20 cellular contexts compared by ENCODE assay signal in the genomic region with DNA sequence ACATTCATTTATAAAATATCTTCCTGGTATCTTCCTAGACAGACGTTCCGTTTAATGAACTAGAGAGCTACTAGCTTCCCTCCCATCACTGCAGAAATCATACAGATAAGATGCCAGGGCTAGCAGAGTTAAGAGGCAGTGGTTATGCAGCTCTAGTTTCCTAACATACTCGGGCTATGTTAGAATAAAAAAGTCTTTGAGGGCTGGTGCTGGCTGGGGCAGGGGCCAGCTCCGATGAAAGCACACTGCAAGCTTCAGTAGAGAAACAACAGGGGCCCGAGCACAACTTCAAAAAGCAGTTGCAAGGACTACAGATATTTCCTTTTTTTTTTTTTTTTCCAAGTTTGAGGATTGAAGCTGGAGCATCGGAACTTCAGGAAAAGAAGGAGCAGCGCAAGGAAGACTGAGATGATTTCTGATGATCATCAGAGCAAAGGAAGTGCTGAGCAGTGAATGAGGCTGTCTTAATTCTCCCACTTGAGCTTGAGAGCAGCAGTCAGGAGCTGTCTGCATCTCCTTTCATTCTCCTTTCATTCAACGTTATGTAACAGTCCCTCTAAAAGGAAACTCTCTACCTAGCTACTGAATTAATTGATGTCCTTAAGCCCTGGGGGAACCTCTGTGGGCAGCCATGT. TPM values are rescaled to one million over a fixed set of nuclear protein-coding genes. Genes with fewer than 3 reads are reported as not detected.
DNase-seq lines count a peak whose midpoint lies in the region; ATAC-seq and TF ChIP-seq lines count a peak whose summit lies in the region.
"Had no signal": no experiment of that assay in that cellular context is flagged by ENCODE, and none has a peak within 500 bp of the region (broad histone marks: within the 10 kb centered on the region; RNA-seq: fewer than 3 reads in every experiment).

No MANE protein-coding gene starts in this region.

- H3K79me2 ChIP-seq in GM23338 (replicated peaks; ENCODE audit: insufficient read depth), result no peaks in the 10 kb centered on the region

- H3K4me3 ChIP-seq in GM23338, result no peak overlapping the region
- peak overlapping the region; percentile 43 for H3K4me3 ChIP-seq in neuron (ENCODE audit: low read length)
- H3K4me3 ChIP-seq: ascending aorta, left lung, right atrium auricular region, vagina had no signal

- H3K27me3 Mint-ChIP-seq in GM23338 (ENCODE audit: insufficient read depth, low read depth, poor library complexity), result peaks cover 15% of the 10 kb centered on the region
- H3K27me3 Mint-ChIP-seq: activated CD4-positive, alpha-beta T cell treated with anti-CD3 and anti-CD28 coated beads for 36 hours had no signal

- DNase-seq in GM23338 (ENCODE audit: low spot score), result peak; percentile 19
- peak; percentile 24 to 29 for DNase-seq in hippocampal formation (lab: John Stamatoyannopoulos, UW)
- DNase-seq: activated CD4-positive, alpha-beta T cell treated with anti-CD3 and anti-CD28 coated beads for 36 hours; activated naive CD4-positive, alpha-beta T cell treated with anti-CD3 and anti-CD28 coated beads, Interleukin-2, amount 50 U/mL, for 16 hours; left lung; MM.1S; NCI-H2081 treated with DMSO at 0.1 percent for 48 hours; SHP77 had no signal

- no peaks in the 10 kb centered on the region for H4K20me1 ChIP-seq in GM23338 (replicated peaks; ENCODE audit: insufficient read depth)

- peaks cover 19% of the 10 kb centered on the region for H3K9me3 Mint-ChIP-seq in GM23338

- peak overlapping the region; percentile 80 for H3K27ac Mint-ChIP-seq in GM23338
- H3K27ac Mint-ChIP-seq: activated CD4-positive, alpha-beta T cell treated with anti-CD3 and anti-CD28 coated beads for 36 hours had no signal

- peaks cover 24% of the 10 kb centered on the region; the same call in 1 of the 2 replicates for H3K9me2 ChIP-seq in GM23338 (ENCODE audit: insufficient read depth)

- peak overlapping the region; percentile 80 for H3K27ac ChIP-seq in GM23338 (ENCODE audit: low read depth)
- H3K27ac ChIP-seq in angular gyrus (ENCODE audit: low read depth, low read length), result peak overlapping the region; percentile 76
- H3K27ac ChIP-seq: ascending aorta, C4-2B, HL-60, left lung, right atrium auricular region, vagina had no signal

- peak overlapping the region; percentile 52 for H3K4me2 ChIP-seq in GM23338

- H3K36me3 Mint-ChIP-seq in GM23338 (ENCODE audit: low read depth), result peaks cover 13% of the 10 kb centered on the region

- no peak for TF ChIP-seq CTCF in GM23338 (conservative IDR thresholded peaks at IDR 0.05; ENCODE audit: low read depth in 2 of 2)

- H3K4me1 ChIP-seq in GM23338 (ENCODE audit: insufficient read depth) (peaks cover 28% of the 10 kb centered on the region), neuron (ENCODE audit: insufficient read depth, low read length) (peaks cover 40% of the 10 kb centered on the region)
- H3K4me1 ChIP-seq: ascending aorta, left lung, right atrium auricular region, vagina had no signal

- no peaks in the 10 kb centered on the region for H3K27me3 ChIP-seq in GM23338 (ENCODE audit: insufficient read depth)
- H3K27me3 ChIP-seq in neuron (ENCODE audit: insufficient read depth, low read length), result no peaks in the 10 kb centered on the region
- H3K27me3 ChIP-seq: ascending aorta, left lung, right atrium auricular region, vagina had no signal

- H3K36me3 ChIP-seq in GM23338 (ENCODE audit: insufficient read depth) (no peaks in the 10 kb centered on the region), neuron (ENCODE audit: insufficient read depth, low read length) (no peaks in the 10 kb centered on the region)
- H3K36me3 ChIP-seq: ascending aorta, left lung, right atrium auricular region, vagina had no signal

- H3K4me1 Mint-ChIP-seq in GM23338, result peaks cover 26% of the 10 kb centered on the region
- H3K4me1 Mint-ChIP-seq: activated CD4-positive, alpha-beta T cell treated with anti-CD3 and anti-CD28 coated beads for 36 hours had no signal

- no peak overlapping the region; the same call in 2 of the 3 replicates for H3K4me3 Mint-ChIP-seq in GM23338
- H3K4me3 Mint-ChIP-seq: activated CD4-positive, alpha-beta T cell treated with anti-CD3 and anti-CD28 coated beads for 36 hours had no signal

- H2AFZ ChIP-seq in GM23338 (peak overlapping the region; percentile 81), neuron (ENCODE audit: low read depth, low read length) (peak overlapping the region; percentile 46)

- no peaks in the 10 kb centered on the region for H3F3A ChIP-seq in GM23338 (replicated peaks; ENCODE audit: low read depth)

- peak; percentile 78 for ATAC-seq in GM23338
- no peak for ATAC-seq in HG03097 (IDR thresholded peaks at IDR 0.05; ENCODE audit: low FRiP score, unreplicated experiment)
- ATAC-seq in GM21576 (IDR thresholded peaks at IDR 0.05; ENCODE audit: unreplicated experiment), result no peak
- ATAC-seq in SK-N-SH treated with all-trans-retinoic acid at 6 μM for 48 hours, result no peak
- no peak for ATAC-seq in GM21447 (IDR thresholded peaks at IDR 0.05; ENCODE audit: unreplicated experiment)
- ATAC-seq: activated CD4-positive, alpha-beta T cell treated with anti-CD3 and anti-CD28 coated beads for 36 hours; left lung had no signal

- H3K9me3 ChIP-seq in neuron (ENCODE audit: low read length), result peaks cover 2% of the 10 kb centered on the region
- H3K9me3 ChIP-seq: ascending aorta, right atrium auricular region, vagina had no signal

TF ChIP-seq in GM23338, 12 proteins besides CTCF, POLR2A, EP300 and RAD21:
- TF ChIP-seq, protein P1, sequence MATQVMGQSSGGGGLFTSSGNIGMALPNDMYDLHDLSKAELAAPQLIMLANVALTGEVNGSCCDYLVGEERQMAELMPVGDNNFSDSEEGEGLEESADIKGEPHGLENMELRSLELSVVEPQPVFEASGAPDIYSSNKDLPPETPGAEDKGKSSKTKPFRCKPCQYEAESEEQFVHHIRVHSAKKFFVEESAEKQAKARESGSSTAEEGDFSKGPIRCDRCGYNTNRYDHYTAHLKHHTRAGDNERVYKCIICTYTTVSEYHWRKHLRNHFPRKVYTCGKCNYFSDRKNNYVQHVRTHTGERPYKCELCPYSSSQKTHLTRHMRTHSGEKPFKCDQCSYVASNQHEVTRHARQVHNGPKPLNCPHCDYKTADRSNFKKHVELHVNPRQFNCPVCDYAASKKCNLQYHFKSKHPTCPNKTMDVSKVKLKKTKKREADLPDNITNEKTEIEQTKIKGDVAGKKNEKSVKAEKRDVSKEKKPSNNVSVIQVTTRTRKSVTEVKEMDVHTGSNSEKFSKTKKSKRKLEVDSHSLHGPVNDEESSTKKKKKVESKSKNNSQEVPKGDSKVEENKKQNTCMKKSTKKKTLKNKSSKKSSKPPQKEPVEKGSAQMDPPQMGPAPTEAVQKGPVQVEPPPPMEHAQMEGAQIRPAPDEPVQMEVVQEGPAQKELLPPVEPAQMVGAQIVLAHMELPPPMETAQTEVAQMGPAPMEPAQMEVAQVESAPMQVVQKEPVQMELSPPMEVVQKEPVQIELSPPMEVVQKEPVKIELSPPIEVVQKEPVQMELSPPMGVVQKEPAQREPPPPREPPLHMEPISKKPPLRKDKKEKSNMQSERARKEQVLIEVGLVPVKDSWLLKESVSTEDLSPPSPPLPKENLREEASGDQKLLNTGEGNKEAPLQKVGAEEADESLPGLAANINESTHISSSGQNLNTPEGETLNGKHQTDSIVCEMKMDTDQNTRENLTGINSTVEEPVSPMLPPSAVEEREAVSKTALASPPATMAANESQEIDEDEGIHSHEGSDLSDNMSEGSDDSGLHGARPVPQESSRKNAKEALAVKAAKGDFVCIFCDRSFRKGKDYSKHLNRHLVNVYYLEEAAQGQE (IDR thresholded peaks at IDR 0.05; ENCODE audit: unreplicated experiment), result no peak
- TF ChIP-seq EZH2phosphoT487 (IDR thresholded peaks at IDR 0.05; ENCODE audit: unreplicated experiment) (no peak), EZH2 (IDR thresholded peaks at IDR 0.05; ENCODE audit: low read depth, unreplicated experiment) (no peak), NANOG (IDR thresholded peaks at IDR 0.05; ENCODE audit: borderline replicate concordance) (no peak)
TF ChIP-seq in GM23338: peak in this region for 0.

TF ChIP-seq in SK-N-SH treated with all-trans-retinoic acid at 6 μM for 48 hours, 23 proteins besides CTCF, POLR2A, EP300 and RAD21 (continues in another document):
- TF ChIP-seq, protein P2, sequence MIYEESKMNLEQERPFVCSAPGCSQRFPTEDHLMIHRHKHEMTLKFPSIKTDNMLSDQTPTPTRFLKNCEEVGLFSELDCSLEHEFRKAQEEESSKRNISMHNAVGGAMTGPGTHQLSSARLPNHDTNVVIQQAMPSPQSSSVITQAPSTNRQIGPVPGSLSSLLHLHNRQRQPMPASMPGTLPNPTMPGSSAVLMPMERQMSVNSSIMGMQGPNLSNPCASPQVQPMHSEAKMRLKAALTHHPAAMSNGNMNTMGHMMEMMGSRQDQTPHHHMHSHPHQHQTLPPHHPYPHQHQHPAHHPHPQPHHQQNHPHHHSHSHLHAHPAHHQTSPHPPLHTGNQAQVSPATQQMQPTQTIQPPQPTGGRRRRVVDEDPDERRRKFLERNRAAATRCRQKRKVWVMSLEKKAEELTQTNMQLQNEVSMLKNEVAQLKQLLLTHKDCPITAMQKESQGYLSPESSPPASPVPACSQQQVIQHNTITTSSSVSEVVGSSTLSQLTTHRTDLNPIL (CRISPR knock-in tag; IDR thresholded peaks at IDR 0.05; ENCODE audit: low read depth), result no peak
- TF ChIP-seq SNAI2 (CRISPR knock-in tag; IDR thresholded peaks at IDR 0.05) (no peak), ZFP30 (CRISPR knock-in tag; IDR thresholded peaks at IDR 0.05) (no peak), RARB (CRISPR knock-in tag; IDR thresholded peaks at IDR 0.05) (no peak), ZC3H10 (CRISPR knock-in tag; IDR thresholded peaks at IDR 0.05) (no peak), ISL1 (CRISPR knock-in tag; IDR thresholded peaks at IDR 0.05) (no peak), PPARA (CRISPR knock-in tag; IDR thresholded peaks at IDR 0.05; ENCODE audit: borderline replicate concordance) (no peak), TOX (CRISPR knock-in tag; IDR thresholded peaks at IDR 0.05; ENCODE audit: borderline replicate concordance) (no peak), ESRRG (CRISPR knock-in tag; IDR thresholded peaks at IDR 0.05) (no peak)
- TF ChIP-seq, protein P3, sequence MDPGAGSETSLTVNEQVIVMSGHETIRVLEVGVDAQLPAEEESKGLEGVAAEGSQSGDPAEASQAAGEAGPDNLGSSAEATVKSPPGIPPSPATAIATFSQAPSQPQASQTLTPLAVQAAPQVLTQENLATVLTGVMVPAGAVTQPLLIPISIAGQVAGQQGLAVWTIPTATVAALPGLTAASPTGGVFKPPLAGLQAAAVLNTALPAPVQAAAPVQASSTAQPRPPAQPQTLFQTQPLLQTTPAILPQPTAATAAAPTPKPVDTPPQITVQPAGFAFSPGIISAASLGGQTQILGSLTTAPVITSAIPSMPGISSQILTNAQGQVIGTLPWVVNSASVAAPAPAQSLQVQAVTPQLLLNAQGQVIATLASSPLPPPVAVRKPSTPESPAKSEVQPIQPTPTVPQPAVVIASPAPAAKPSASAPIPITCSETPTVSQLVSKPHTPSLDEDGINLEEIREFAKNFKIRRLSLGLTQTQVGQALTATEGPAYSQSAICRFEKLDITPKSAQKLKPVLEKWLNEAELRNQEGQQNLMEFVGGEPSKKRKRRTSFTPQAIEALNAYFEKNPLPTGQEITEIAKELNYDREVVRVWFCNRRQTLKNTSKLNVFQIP (CRISPR knock-in tag; IDR thresholded peaks at IDR 0.05; ENCODE audit: borderline replicate concordance, low read depth), result no peak

RNA-seq across cellular contexts. Expression of gene ADCY2, which starts 47.7 kb away (rescaled TPM):
- 49.3 and 74.9 TPM in 2 replicates for total RNA-seq in GM23338 (2014; rRNA removed; shearing (Covaris generic))
- polyA plus RNA-seq in GM23338 (2016; fragmentation: Nextera tagmentation; extraction: Ambion mirVana), result 20.0 and 23.8 TPM in 2 replicates
- total RNA-seq: activated CD4-positive, alpha-beta T cell treated with anti-CD3 and anti-CD28 coated beads for 36 hours; glomerular endothelial cell had no signal
